Comparison of ENCODE assay signal across 9 cellular contexts in genomic region chr20:41031243-41031619, GRCh38. TPM values are rescaled to one million over a fixed set of nuclear protein-coding genes. Genes with fewer than 3 reads are reported as not detected.
DNase-seq lines count a peak whose midpoint lies in the region; ATAC-seq, FAIRE-seq and TF ChIP-seq lines count a peak whose summit lies in the region.
"Had no signal": no experiment of that assay in that cellular context is flagged by ENCODE, and none has a peak within 500 bp of the region (broad histone marks: within the 10 kb centered on the region; RNA-seq: fewer than 3 reads in every experiment).

No MANE protein-coding gene starts in this region.

- intact Hi-C loops in CD8-positive, alpha-beta T cell (cut with DNase I, micrococcal nuclease), result loop anchor here (1.0 to 5.0 kb wide), 3 partner anchors 9 to 661 kb away; no protein-coding TSS in a partner anchor

- no peak for DNase-seq in CD8-positive, alpha-beta T cell
- DNase-seq in NB4 (ENCODE audit: low read depth), result no peak
- no peak for DNase-seq in effector memory CD8-positive, alpha-beta T cell
- no peak for DNase-seq in T1000 (lab: John Stamatoyannopoulos, UW)
- DNase-seq in GOT3 (lab: John Stamatoyannopoulos, UW), result no peak
- DNase-seq in H54 (ENCODE audit: insufficient read length, low spot score), result no peak
- DNase-seq in hypothalamus (lab: John Stamatoyannopoulos, UW), result no peak
- DNase-seq: SJCRH30 had no signal

- H3K9me3 ChIP-seq in CD8-positive, alpha-beta T cell (ENCODE audit: low read length), result no peaks in the 10 kb centered on the region
- peaks cover 2% of the 10 kb centered on the region for H3K9me3 ChIP-seq in neuron (ENCODE audit: low read length)
- H3K9me3 ChIP-seq: SJCRH30 had no signal

- TF ChIP-seq POLR2A in NB4 (IDR thresholded peaks at IDR 0.05; ENCODE audit: extremely low read depth, insufficient read length) (no peak), H54 (IDR thresholded peaks at IDR 0.05; ENCODE audit: low read depth, low read length) (no peak)

- H2AFZ ChIP-seq in neuron (ENCODE audit: low read depth, low read length), result no peak overlapping the region

- H3K4me1 ChIP-seq in CD8-positive, alpha-beta T cell (ENCODE audit: insufficient read depth, low read length), result peaks cover 64% of the 10 kb centered on the region
- peaks cover 38% of the 10 kb centered on the region for H3K4me1 ChIP-seq in neuron (ENCODE audit: insufficient read depth, low read length)

- H3K4me3 ChIP-seq in CD8-positive, alpha-beta T cell (ENCODE audit: low read depth, low read length), result peak overlapping the region; percentile 20
- peak overlapping the region; percentile 88 for H3K4me3 ChIP-seq in NB4 (ENCODE audit: low read depth, low read length)
- peak overlapping the region; percentile 92 for H3K4me3 ChIP-seq in neuron (ENCODE audit: low read length)

- H3K9me3 Mint-ChIP-seq in CD8-positive, alpha-beta T cell, result no peaks in the 10 kb centered on the region
- no peaks in the 10 kb centered on the region for H3K9me3 Mint-ChIP-seq in effector memory CD8-positive, alpha-beta T cell

- no peaks in the 10 kb centered on the region for H3K27me3 ChIP-seq in CD8-positive, alpha-beta T cell (ENCODE audit: insufficient read depth, low read length)
- H3K27me3 ChIP-seq in neuron (ENCODE audit: insufficient read depth, low read length), result no peaks in the 10 kb centered on the region
- H3K27me3 ChIP-seq: SJCRH30 had no signal

- H3K4me1 Mint-ChIP-seq in CD8-positive, alpha-beta T cell (ENCODE audit: low read depth), result peaks cover 73% of the 10 kb centered on the region
- H3K4me1 Mint-ChIP-seq in effector memory CD8-positive, alpha-beta T cell (ENCODE audit: low read depth in 2 of 2), result peaks cover 52 to 72% of the 10 kb centered on the region in 2 donors

- TF ChIP-seq CTCF in CD8-positive, alpha-beta T cell (IDR thresholded peaks at IDR 0.05), result no peak
- no peak for TF ChIP-seq CTCF in NB4 (IDR thresholded peaks at IDR 0.05; ENCODE audit: low read depth, low read length)

- no peak for ATAC-seq in CD8-positive, alpha-beta T cell
- ATAC-seq in effector memory CD8-positive, alpha-beta T cell (replicated peaks), result no peak

- H3K27ac Mint-ChIP-seq in CD8-positive, alpha-beta T cell, result peak overlapping the region; percentile 37
- peak overlapping the region; percentile 24 to 100 for H3K27ac Mint-ChIP-seq in effector memory CD8-positive, alpha-beta T cell

- CTCF ChIA-PET in CD8-positive, alpha-beta T cell (lab: Charles Lee), result interaction anchor here (0.9 to 2.7 kb wide), 7 partner anchors 13 to 104 kb away, joined by 3 to 9 read pairs (median 4); no protein-coding TSS in a partner anchor

- H3K36me3 Mint-ChIP-seq in CD8-positive, alpha-beta T cell, result peaks cover 35% of the 10 kb centered on the region
- H3K36me3 Mint-ChIP-seq in effector memory CD8-positive, alpha-beta T cell (ENCODE audit: insufficient read depth), result peaks cover 33% of the 10 kb centered on the region

- no peaks in the 10 kb centered on the region for H3K36me3 ChIP-seq in CD8-positive, alpha-beta T cell (ENCODE audit: insufficient read depth, low read length)
- peaks cover 41% of the 10 kb centered on the region for H3K36me3 ChIP-seq in neuron (ENCODE audit: insufficient read depth, low read length)

- no peaks in the 10 kb centered on the region for H3K27me3 Mint-ChIP-seq in CD8-positive, alpha-beta T cell (ENCODE audit: low read depth)
- no peaks in the 10 kb centered on the region for H3K27me3 Mint-ChIP-seq in effector memory CD8-positive, alpha-beta T cell

- POLR2A ChIA-PET in CD8-positive, alpha-beta T cell (lab: Charles Lee), result interaction anchor here (0.6 to 2.9 kb wide), 5 partner anchors 10 to 126 kb away, joined by 3 to 12 read pairs (median 4); no protein-coding TSS in a partner anchor

- no peak overlapping the region for H3K27ac ChIP-seq in CD8-positive, alpha-beta T cell (ENCODE audit: low read depth, low read length)
- H3K27ac ChIP-seq: SJCRH30 had no signal

- peak overlapping the region; percentile 92 for H3K4me3 Mint-ChIP-seq in CD8-positive, alpha-beta T cell
- H3K4me3 Mint-ChIP-seq in effector memory CD8-positive, alpha-beta T cell, result peak overlapping the region; percentile 97

- FAIRE-seq in H54 (lab: Jason Lieb, UNC), result no peak

RNA-seq across cellular contexts. Expression of gene TOP1, which starts 2.6 kb away (rescaled TPM):
- 10 to 100 TPM; 58.5 to 61.1 TPM for total RNA-seq in CD8-positive, alpha-beta T cell

Comparison
In these comparisons a context has a peak if more than half of its experiments do, and no peak if none do; other contexts are left out.
1. H3K4me3 ChIP-seq: peak in every context shown above with its lines; median percentile 92 in neuron; 88 in NB4; 20 in CD8-positive, alpha-beta T cell.